In genomic region chr22:35425971-35426800, GRCh38 we compare ENCODE assay signal across 10 cellular contexts. TPM values are rescaled to one million over a fixed set of nuclear protein-coding genes. Genes with fewer than 3 reads are reported as not detected.
DNase-seq lines count a peak whose midpoint lies in the region; ATAC-seq, FAIRE-seq and TF ChIP-seq lines count a peak whose summit lies in the region.
"Had no signal": no experiment of that assay in that cellular context is flagged by ENCODE, and none has a peak within 500 bp of the region (broad histone marks: within the 10 kb centered on the region; RNA-seq: fewer than 3 reads in every experiment).

No MANE protein-coding gene starts in this region.

- peaks cover 16% of the 10 kb centered on the region for H3K4me1 ChIP-seq in BLaER1
- peaks cover 7% of the 10 kb centered on the region for H3K4me1 ChIP-seq in keratinocyte (ENCODE audit: control insufficient read depth, extremely low read depth, insufficient read depth, low read length)
- no peaks in the 10 kb centered on the region for H3K4me1 ChIP-seq in prostate gland (replicated peaks)
- H3K4me1 ChIP-seq in lower lobe of right lung: peaks cover 10% of the 10 kb centered on the region

- 68% methylated on average over 11 of the region's 11 CpGs for WGBS in prostate gland

- TF ChIP-seq CTCF in keratinocyte (optimal IDR thresholded peaks at IDR 0.05 in 1 of 3, IDR thresholded peaks at IDR 0.05 in 1 of 3, conservative IDR thresholded peaks at IDR 0.05 in 1 of 3; ENCODE audit: extremely low read depth in 1 of 3, insufficient read depth in 2 of 3, low read length in 3 of 3) (no peak), prostate gland (IDR thresholded peaks at IDR 0.05) (no peak), lower lobe of right lung (IDR thresholded peaks at IDR 0.05) (no peak)

- H3K36me3 ChIP-seq in BLaER1 (peaks cover 94% of the 10 kb centered on the region), keratinocyte (ENCODE audit: control insufficient read depth in 2 of 2, extremely low read depth in 1 of 2, insufficient read depth in 2 of 2, low read length in 2 of 2) (peaks cover 0 to 19% of the 10 kb centered on the region in 2 experiments), prostate gland (no peaks in the 10 kb centered on the region), lower lobe of right lung (peaks cover 53% of the 10 kb centered on the region)

- no peaks in the 10 kb centered on the region for H3K9me3 ChIP-seq in BLaER1
- H3K9me3 ChIP-seq in keratinocyte (ENCODE audit: control insufficient read depth, low read depth, low read length): no peaks in the 10 kb centered on the region
- H3K9me3 ChIP-seq in prostate gland: no peaks in the 10 kb centered on the region
- no peaks in the 10 kb centered on the region for H3K9me3 ChIP-seq in lower lobe of right lung

- H3K4me2 ChIP-seq in BLaER1: peak overlapping the region; percentile 33
- H3K4me2 ChIP-seq in keratinocyte (ENCODE audit: control insufficient read depth, extremely low read depth, insufficient read depth, low read depth, low read length): no peak overlapping the region

- dilution Hi-C loops in keratinocyte (cut with MboI; ENCODE audit: extremely low pct_ligation_motif_present, low sequenced_read_pairs): no loop called here

- H3K27me3 ChIP-seq in BLaER1 (no peaks in the 10 kb centered on the region), keratinocyte (ENCODE audit: control insufficient read depth, extremely low read depth, insufficient read depth, low read length) (no peaks in the 10 kb centered on the region), prostate gland (replicated peaks; ENCODE audit: insufficient read depth) (no peaks in the 10 kb centered on the region), lower lobe of right lung (ENCODE audit: low read depth) (no peaks in the 10 kb centered on the region)

- H3K9ac ChIP-seq in BLaER1: peak overlapping the region; percentile 27; the same call in 1 of the 2 replicates
- H3K9ac ChIP-seq in keratinocyte (ENCODE audit: control insufficient read depth, extremely low read depth, insufficient read depth, low read length): peak overlapping the region; percentile 15

- no peaks in the 10 kb centered on the region for H3K79me2 ChIP-seq in keratinocyte (ENCODE audit: control insufficient read depth, insufficient read depth, low read length)

- H3K27ac ChIP-seq in BLaER1 (peak overlapping the region; percentile 54), keratinocyte (ENCODE audit: control insufficient read depth, insufficient read depth, low read length) (no peak overlapping the region), prostate gland (no peak overlapping the region), lower lobe of right lung (no peak overlapping the region)
- H3K27ac ChIP-seq: epithelial cell of prostate, HL-60 had no signal

- no peak overlapping the region for H2AFZ ChIP-seq in keratinocyte (ENCODE audit: control insufficient read depth, low read length)

- H3K4me3 ChIP-seq in BLaER1 (no peak overlapping the region), keratinocyte (ENCODE audit: control insufficient read depth in 2 of 3, extremely low read depth in 1 of 3, insufficient read depth in 2 of 3, low read depth in 1 of 3, low read length in 3 of 3) (no peak overlapping the region), prostate gland (no peak overlapping the region), lower lobe of right lung (no peak overlapping the region)

- FAIRE-seq in keratinocyte (lab: Jason Lieb, UNC): no peak

- ATAC-seq in HG03378 (IDR thresholded peaks at IDR 0.05; ENCODE audit: unreplicated experiment): no peak
- no peak for ATAC-seq in lower lobe of right lung

- TF ChIP-seq POLR2A in prostate gland (IDR thresholded peaks at IDR 0.05): no peak

- peak; percentile 49 for DNase-seq in H4 (ENCODE audit: low spot score)
- DNase-seq in SW480 (ENCODE audit: low spot score): peak; percentile 85
- DNase-seq in keratinocyte (ENCODE audit: low read depth, low spot score): no peak
- no peak for DNase-seq in prostate gland (ENCODE audit: low spot score)
- no peak for DNase-seq in NCI-H748 (lab: John Stamatoyannopoulos, UW; ENCODE audit: unreplicated experiment)
- DNase-seq in lower lobe of right lung: no peak

- intact Hi-C loops in prostate gland (cut with DNase I): no loop called here
- intact Hi-C loops in lower lobe of right lung (cut with DNase I): no loop called here

- H3K9me1 ChIP-seq in keratinocyte (ENCODE audit: control insufficient read depth, extremely low read depth, insufficient read depth, low read length): no peaks in the 10 kb centered on the region

- H4K20me1 ChIP-seq in BLaER1 (peaks cover 74% of the 10 kb centered on the region), keratinocyte (ENCODE audit: control insufficient read depth, extremely low read depth, insufficient read depth, low read length) (no peaks in the 10 kb centered on the region)

RNA-seq across cellular contexts. Expression of gene MCM5, which starts 26.2 kb away (rescaled TPM):
- total RNA-seq in H4 (2014; rRNA removed; shearing (Covaris generic)): 51.4 and 57.4 TPM in 2 replicates
- 10.6 to 31.1 TPM (median 24.4 TPM) in 3 replicates for polyA plus RNA-seq in keratinocyte
- 2.7 TPM for polyA plus RNA-seq in keratinocyte (2011; ENCODE audit: low read depth)
- 6.5 and 9.5 TPM in 2 replicates for polyA plus RNA-seq in keratinocyte (2011; cell fraction: cytosol; rRNA removed)
- 10.3 and 13.1 TPM in 2 replicates for polyA plus RNA-seq in keratinocyte (2011; cell fraction: nucleus; rRNA removed)
- 3.2 and 38.1 TPM in 2 replicates for polyA plus RNA-seq in keratinocyte (2012; ENCODE audit: low replicate concordance)
- polyA minus RNA-seq in keratinocyte: 22.6 to 45.8 TPM (median 45.6 TPM) in 3 replicates
- polyA minus RNA-seq in keratinocyte (2011; cell fraction: cytosol; rRNA and poly(A)+ RNA removed): 17.8 TPM
- polyA minus RNA-seq in keratinocyte (2011; cell fraction: nucleus; rRNA and poly(A)+ RNA removed): 14.0 and 14.7 TPM in 2 replicates
- total RNA-seq in prostate gland (10 to 100 TPM; 42.2 to 51.8 TPM), lower lobe of right lung (25.7 TPM)

RNA-seq across cellular contexts. Expression of gene HMOX1, which starts 45.3 kb away (rescaled TPM):
- 49.2 and 59.1 TPM in 2 replicates for total RNA-seq in H4 (2014; rRNA removed; shearing (Covaris generic))
- polyA plus RNA-seq in keratinocyte: 1.5 to 4.5 TPM (median 2.5 TPM) in 3 replicates
- 12.7 TPM for polyA plus RNA-seq in keratinocyte (2011; ENCODE audit: low read depth)
- polyA plus RNA-seq in keratinocyte (2011; cell fraction: cytosol; rRNA removed): 2.9 and 3.4 TPM in 2 replicates
- 4.1 and 4.6 TPM in 2 replicates for polyA plus RNA-seq in keratinocyte (2011; cell fraction: nucleus; rRNA removed)
- polyA plus RNA-seq in keratinocyte (2012; ENCODE audit: low replicate concordance): 4.4 and 98.2 TPM in 2 replicates
- 1.4 to 6.3 TPM (median 1.9 TPM) in 3 replicates for polyA minus RNA-seq in keratinocyte
- 2.3 TPM for polyA minus RNA-seq in keratinocyte (2011; cell fraction: cytosol; rRNA and poly(A)+ RNA removed)
- 2.9 and 5.5 TPM in 2 replicates for polyA minus RNA-seq in keratinocyte (2011; cell fraction: nucleus; rRNA and poly(A)+ RNA removed)
- total RNA-seq in prostate gland: 10 to 100 TPM in 1 of 2 donors, 1 to 10 TPM in 1; 3.5 to 31.5 TPM
- 68.3 TPM for total RNA-seq in lower lobe of right lung

Comparison
In these comparisons a context has a peak if more than half of its experiments do, and no peak if none do; other contexts are left out.
1. DNase-seq: peak in H4 (single experiment) and SW480 (single experiment); none in keratinocyte (single experiment), prostate gland (single experiment), NCI-H748 (single experiment) and lower lobe of right lung (single experiment).